25 cellular contexts compared by ENCODE assay signal in genomic region chr15:31314380-31314779, GRCh38.
"Had no signal": no experiment of that assay in that cellular context is flagged by ENCODE, and none has a peak within 500 bp of the region (broad histone marks: within the 10 kb centered on the region; RNA-seq: fewer than 3 reads in every experiment).

No MANE protein-coding gene starts in this region.

- H3K27me3 ChIP-seq: ascending aorta, cardiac muscle cell had no signal

- H3K27ac Mint-ChIP-seq: activated CD4-positive, alpha-beta T cell treated with anti-CD3 and anti-CD28 coated beads, Interleukin-2, amount 10 ng/mL, durations not matched to agents 24 days and 14 days; activated CD8-positive, alpha-beta T cell treated with anti-CD3 and anti-CD28 coated beads for 36 hours; activated naive CD4-positive, alpha-beta T cell treated with anti-CD3 and anti-CD28 coated beads, Interleukin-2, amount 50 U/mL, for 24 hours; activated naive CD8-positive, alpha-beta T cell treated with anti-CD3 and anti-CD28 coated beads, Interleukin-2, amount 10 ng/mL, durations not matched to agents 7 days and 5 days; activated T-helper 1 cell treated with anti-CD3 and anti-CD28 coated beads, Interleukin-12 subunit alpha, Interleukin-12 subunit beta, Interleukin-2, Interleukin-4 antibody, amounts not matched to agents 30 ng/mL and 10 ng/mL and 1 ng/mL, durations not matched to agents 14 hours and 24 hours and 36 hours; T-helper 1 cell treated with Interleukin-12 subunit alpha and Interleukin-12 subunit beta and Interleukin-4 antibody, amounts not matched to agents 30 μg/mL and 1 μg/mL, for 36 hours; T-helper 2 cell treated with Interferon-gamma antibody and Interleukin-4, amounts not matched to agents 5 μg/mL and 100 μg/mL, for 36 hours had no signal

- H3K36me3 ChIP-seq: ascending aorta, cardiac muscle cell had no signal

- H3K36me3 Mint-ChIP-seq: activated naive CD4-positive, alpha-beta T cell treated with anti-CD3 and anti-CD28 coated beads, Interleukin-2, amount 50 U/mL, for 24 hours had no signal

- H3K4me3 ChIP-seq: ascending aorta, cardiac muscle cell had no signal

- H3K4me3 Mint-ChIP-seq: activated CD4-positive, alpha-beta T cell treated with anti-CD3 and anti-CD28 coated beads, Interleukin-2, amount 10 ng/mL, durations not matched to agents 24 days and 14 days; activated CD8-positive, alpha-beta T cell treated with anti-CD3 and anti-CD28 coated beads for 36 hours; activated naive CD4-positive, alpha-beta T cell treated with anti-CD3 and anti-CD28 coated beads, Interleukin-2, amount 50 U/mL, for 24 hours; activated naive CD8-positive, alpha-beta T cell treated with anti-CD3 and anti-CD28 coated beads, Interleukin-2, amount 10 ng/mL, durations not matched to agents 7 days and 5 days; activated T-helper 1 cell treated with anti-CD3 and anti-CD28 coated beads, Interleukin-12 subunit alpha, Interleukin-12 subunit beta, Interleukin-2, Interleukin-4 antibody, amounts not matched to agents 30 ng/mL and 10 ng/mL and 1 ng/mL, durations not matched to agents 14 hours and 24 hours and 36 hours; T-helper 1 cell treated with Interleukin-12 subunit alpha and Interleukin-12 subunit beta and Interleukin-4 antibody, amounts not matched to agents 30 μg/mL and 1 μg/mL, for 36 hours; T-helper 2 cell treated with Interferon-gamma antibody and Interleukin-4, amounts not matched to agents 5 μg/mL and 100 μg/mL, for 36 hours had no signal

- H3K27ac ChIP-seq: ascending aorta, cardiac muscle cell, KMS-11, RWPE1 had no signal

- H3K4me1 ChIP-seq: ascending aorta had no signal

- ATAC-seq: activated CD8-positive, alpha-beta T cell treated with anti-CD3 and anti-CD28 coated beads for 36 hours; PC-3 had no signal

- DNase-seq: activated CD4-positive, alpha-beta T cell treated with anti-CD3 and anti-CD28 coated beads, Interleukin-2, amount 10 ng/mL, durations not matched to agents 24 days and 14 days; activated CD4-positive, alpha-beta T cell treated with anti-CD3 and anti-CD28 coated beads, Interleukin-2, amount 50 U/mL, for 4 hours; activated CD8-positive, alpha-beta T cell treated with anti-CD3 and anti-CD28 coated beads for 36 hours; activated naive CD4-positive, alpha-beta T cell; activated naive CD8-positive, alpha-beta T cell treated with anti-CD3 and anti-CD28 coated beads, Interleukin-2, amount 10 ng/mL, durations not matched to agents 7 days and 5 days; activated T-cell treated with anti-CD3 and anti-CD28 coated beads for 4 hours; amygdala; MM.1S; NCI-H1092; NCI-H1436 treated with DMSO at 0.1 percent for 48 hours; NCI-H1694 treated with DMSO at 0.1 percent for 48 hours; NCI-H2029; NCI-H345; NCI-H524 treated with DMSO at 0.1 percent for 48 hours; NK-92 treated with Interleukin-12 subunit alpha and Interleukin-12 subunit beta, amount 100 ng/mL, for 24 hours; PC-3; Right ventricle myocardium superior had no signal

- H3K9me3 Mint-ChIP-seq: activated naive CD4-positive, alpha-beta T cell treated with anti-CD3 and anti-CD28 coated beads, Interleukin-2, amount 50 U/mL, for 24 hours; T-helper 1 cell treated with Interleukin-12 subunit alpha and Interleukin-12 subunit beta and Interleukin-4 antibody, amounts not matched to agents 30 μg/mL and 1 μg/mL, for 36 hours had no signal

- H3K27me3 Mint-ChIP-seq: activated CD8-positive, alpha-beta T cell treated with anti-CD3 and anti-CD28 coated beads for 36 hours; activated naive CD4-positive, alpha-beta T cell treated with anti-CD3 and anti-CD28 coated beads, Interleukin-2, amount 50 U/mL, for 24 hours had no signal
